In genomic region chr14:62181591-62181990, GRCh38 we compare ENCODE assay signal across 35 cellular contexts.
"Had no signal": no experiment of that assay in that cellular context is flagged by ENCODE, and none has a peak within 500 bp of the region (broad histone marks: within the 10 kb centered on the region; RNA-seq: fewer than 3 reads in every experiment).

No MANE protein-coding gene starts in this region.

- H3K4me1 Mint-ChIP-seq: activated CD4-positive, alpha-beta T cell treated with anti-CD3 and anti-CD28 coated beads, Interleukin-2, amount 10 ng/mL, durations not matched to agents 7 days and 5 days; activated naive CD4-positive, alpha-beta T cell treated with anti-CD3 and anti-CD28 coated beads, Interleukin-2, amount 50 U/mL, for 24 hours; activated naive CD8-positive, alpha-beta T cell treated with anti-CD3 and anti-CD28 coated beads, Interleukin-2, amount 50 U/mL, for 24 hours; activated T-helper 17 cell treated with anti-CD3 and anti-CD28 coated beads, Interleukin-2, amount 50 U/mL, for 72 hours; naive thymus-derived CD4-positive, alpha-beta T cell; neural crest cell; stimulated activated naive B cell treated with anti-CD40 and anti-IgM and Interleukin-4, amounts not matched to agents 10 μg/mL and 1 μg/mL and 100 μg/mL, for 72 hours had no signal

- H3K27ac ChIP-seq: breast epithelium, esophagus muscularis mucosa, gastrocnemius medialis, hepatocyte, parathyroid adenoma, psoas muscle, sigmoid colon, stomach, thyroid gland, upper lobe of left lung, VCaP had no signal

- H3K4me3 Mint-ChIP-seq: activated CD4-positive, alpha-beta T cell treated with anti-CD3 and anti-CD28 coated beads, Interleukin-2, amount 10 ng/mL, durations not matched to agents 7 days and 5 days; activated CD8-positive, alpha-beta T cell treated with anti-CD3 and anti-CD28 coated beads for 36 hours; activated naive CD4-positive, alpha-beta T cell treated with anti-CD3 and anti-CD28 coated beads, Interleukin-2, amount 50 U/mL, for 24 hours; activated naive CD8-positive, alpha-beta T cell treated with anti-CD3 and anti-CD28 coated beads, Interleukin-2, amount 50 U/mL, for 24 hours; activated T-cell treated with anti-CD3 and anti-CD28 coated beads, Interleukin-2, amount 50 U/mL, for 4 hours; activated T-helper 17 cell treated with anti-CD3 and anti-CD28 coated beads, Interleukin-2, amount 50 U/mL, for 72 hours; dendritic cell treated with granulocyte-macrophage colony-stimulating factor and Interleukin-4, amounts not matched to agents 40 ng/mL and 50 ng/mL, for 4 days; naive thymus-derived CD4-positive, alpha-beta T cell; neural crest cell; stimulated activated naive B cell treated with anti-CD40 and anti-IgM and Interleukin-4, amounts not matched to agents 10 μg/mL and 1 μg/mL and 100 μg/mL, for 72 hours; T-helper 1 cell treated with Interleukin-12 subunit alpha and Interleukin-12 subunit beta and Interleukin-4 antibody, amounts not matched to agents 30 μg/mL and 1 μg/mL, for 36 hours had no signal

- ATAC-seq: activated CD4-positive, CD25-positive, alpha-beta regulatory T cell treated with anti-CD3 and anti-CD28 coated beads, Interleukin-2, amount 50 U/mL, for 24 hours; activated CD8-positive, alpha-beta T cell treated with anti-CD3 and anti-CD28 coated beads for 36 hours; activated naive CD8-positive, alpha-beta T cell treated with anti-CD3 and anti-CD28 coated beads, Interleukin-2, amount 50 U/mL, for 24 hours; activated T-cell treated with anti-CD3 and anti-CD28 coated beads, Interleukin-2, amount 50 U/mL, for 4 hours; activated T-helper 17 cell treated with anti-CD3 and anti-CD28 coated beads, Interleukin-2, amount 50 U/mL, for 72 hours; gastrocnemius medialis; left colon; naive thymus-derived CD4-positive, alpha-beta T cell; psoas muscle; stimulated activated naive B cell treated with anti-CD40 and anti-IgM and Interleukin-4, amounts not matched to agents 10 μg/mL and 1 μg/mL and 100 μg/mL, for 72 hours had no signal

- H3K36me3 Mint-ChIP-seq: activated naive CD4-positive, alpha-beta T cell treated with anti-CD3 and anti-CD28 coated beads, Interleukin-2, amount 50 U/mL, for 24 hours; naive thymus-derived CD4-positive, alpha-beta T cell; stimulated activated naive B cell treated with anti-CD40 and anti-IgM and Interleukin-4, amounts not matched to agents 10 μg/mL and 1 μg/mL and 100 μg/mL, for 72 hours had no signal

- H3K9me3 ChIP-seq: breast epithelium, esophagus muscularis mucosa, gastrocnemius medialis, psoas muscle, sigmoid colon, stomach, thyroid gland, upper lobe of left lung had no signal

- FAIRE-seq: kidney, TTC549 had no signal

- H3K9me3 Mint-ChIP-seq: activated CD4-positive, alpha-beta T cell treated with anti-CD3 and anti-CD28 coated beads, Interleukin-2, amount 10 ng/mL, durations not matched to agents 7 days and 5 days; activated CD8-positive, alpha-beta T cell treated with anti-CD3 and anti-CD28 coated beads for 36 hours; activated naive CD4-positive, alpha-beta T cell treated with anti-CD3 and anti-CD28 coated beads, Interleukin-2, amount 50 U/mL, for 24 hours; activated naive CD8-positive, alpha-beta T cell treated with anti-CD3 and anti-CD28 coated beads, Interleukin-2, amount 50 U/mL, for 24 hours; activated T-cell treated with anti-CD3 and anti-CD28 coated beads, Interleukin-2, amount 50 U/mL, for 4 hours; activated T-helper 17 cell treated with anti-CD3 and anti-CD28 coated beads, Interleukin-2, amount 50 U/mL, for 72 hours; dendritic cell treated with granulocyte-macrophage colony-stimulating factor and Interleukin-4, amounts not matched to agents 40 ng/mL and 50 ng/mL, for 4 days; neural crest cell; stimulated activated naive B cell treated with anti-CD40 and anti-IgM and Interleukin-4, amounts not matched to agents 10 μg/mL and 1 μg/mL and 100 μg/mL, for 72 hours; T-helper 1 cell treated with Interleukin-12 subunit alpha and Interleukin-12 subunit beta and Interleukin-4 antibody, amounts not matched to agents 30 μg/mL and 1 μg/mL, for 36 hours had no signal

- H3K4me3 ChIP-seq: breast epithelium, esophagus muscularis mucosa, gastrocnemius medialis, hepatocyte, psoas muscle, sigmoid colon, smooth muscle cell, stomach, thyroid gland, upper lobe of left lung had no signal

- H2AFZ ChIP-seq: hepatocyte, parathyroid adenoma had no signal

- H3K79me2 ChIP-seq: hepatocyte, parathyroid adenoma had no signal

- H3K27me3 ChIP-seq: breast epithelium, esophagus muscularis mucosa, gastrocnemius medialis, hepatocyte, thyroid gland, upper lobe of left lung had no signal

- DNase-seq: activated CD4-positive, alpha-beta T cell treated with anti-CD3 and anti-CD28 coated beads, Interleukin-2, amount 10 ng/mL, durations not matched to agents 7 days and 5 days; activated CD8-positive, alpha-beta T cell treated with anti-CD3 and anti-CD28 coated beads for 36 hours; activated gamma-delta T cell treated with Interleukin-2 at 50 U/mL for 16 hours; activated naive CD8-positive, alpha-beta T cell treated with anti-CD3 and anti-CD28 coated beads, Interleukin-2, amount 50 U/mL, for 24 hours; activated T-cell treated with anti-CD3 and anti-CD28 coated beads, Interleukin-2, amount 50 U/mL, for 4 hours; amygdala; central memory CD4-positive, alpha-beta T cell; gastrocnemius medialis; glutamatergic neuron; kidney; left colon; midbrain; naive thymus-derived CD4-positive, alpha-beta T cell; nucleus accumbens; psoas muscle; sigmoid colon; stimulated activated CD4-positive, alpha-beta T cell treated with anti-CD3 and anti-CD28 coated beads, Interleukin-1b, Interleukin-23, amount 100 ng/mL, for 48 hours; stimulated activated naive B cell treated with anti-CD40 and anti-IgM and Interleukin-4, amounts not matched to agents 10 μg/mL and 1 μg/mL and 100 μg/mL, for 72 hours; stomach; T-helper 9 cell; thyroid gland; upper lobe of left lung had no signal

- H3K27ac Mint-ChIP-seq: activated CD4-positive, alpha-beta T cell treated with anti-CD3 and anti-CD28 coated beads, Interleukin-2, amount 10 ng/mL, durations not matched to agents 7 days and 5 days; activated CD8-positive, alpha-beta T cell treated with anti-CD3 and anti-CD28 coated beads for 36 hours; activated naive CD4-positive, alpha-beta T cell treated with anti-CD3 and anti-CD28 coated beads, Interleukin-2, amount 50 U/mL, for 24 hours; activated naive CD8-positive, alpha-beta T cell treated with anti-CD3 and anti-CD28 coated beads, Interleukin-2, amount 50 U/mL, for 24 hours; activated T-helper 17 cell treated with anti-CD3 and anti-CD28 coated beads, Interleukin-2, amount 50 U/mL, for 72 hours; dendritic cell treated with granulocyte-macrophage colony-stimulating factor and Interleukin-4, amounts not matched to agents 40 ng/mL and 50 ng/mL, for 4 days; naive thymus-derived CD4-positive, alpha-beta T cell; stimulated activated naive B cell treated with anti-CD40 and anti-IgM and Interleukin-4, amounts not matched to agents 10 μg/mL and 1 μg/mL and 100 μg/mL, for 72 hours; T-helper 1 cell treated with Interleukin-12 subunit alpha and Interleukin-12 subunit beta and Interleukin-4 antibody, amounts not matched to agents 30 μg/mL and 1 μg/mL, for 36 hours had no signal

- H3K4me2 ChIP-seq: hepatocyte, smooth muscle cell had no signal

- H3K4me1 ChIP-seq: breast epithelium, esophagus muscularis mucosa, gastrocnemius medialis, parathyroid adenoma, psoas muscle, sigmoid colon, stomach, thyroid gland, upper lobe of left lung had no signal

- H3K36me3 ChIP-seq: breast epithelium, esophagus muscularis mucosa, gastrocnemius medialis, sigmoid colon, stomach, thyroid gland, upper lobe of left lung had no signal

- H3K9ac ChIP-seq: parathyroid adenoma had no signal

- H3K27me3 Mint-ChIP-seq: dendritic cell treated with granulocyte-macrophage colony-stimulating factor and Interleukin-4, amounts not matched to agents 40 ng/mL and 50 ng/mL, for 4 days had no signal
